ENCODE assay signal across 32 cellular contexts in the genomic region with DNA sequence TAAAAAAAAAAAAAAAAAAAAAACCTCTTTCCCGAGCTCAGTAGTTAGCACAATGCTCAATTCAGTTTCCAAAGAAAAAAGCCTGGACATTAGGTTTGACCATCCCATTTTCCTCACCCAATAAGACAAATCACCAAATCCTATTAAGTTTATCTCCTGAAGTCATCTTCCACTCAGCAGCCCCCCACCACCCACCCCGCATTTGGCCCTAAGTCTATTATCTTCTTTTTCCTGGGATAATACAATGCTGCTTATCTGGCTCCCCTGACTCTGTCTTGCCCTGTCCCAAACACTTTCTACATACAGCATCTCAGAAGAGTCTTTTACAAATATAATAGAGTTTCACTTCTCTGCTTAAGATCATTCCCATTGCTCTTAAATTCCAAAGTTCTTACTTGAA. TPM values are rescaled to one million over a fixed set of nuclear protein-coding genes. Genes with fewer than 3 reads are reported as not detected.
"Had no signal": no experiment of that assay in that cellular context is flagged by ENCODE, and none has a peak within 500 bp of the region (broad histone marks: within the 10 kb centered on the region; RNA-seq: fewer than 3 reads in every experiment).

No MANE protein-coding gene starts in this region.

- H3K4me1 ChIP-seq: left lung, tibial nerve, upper lobe of left lung, vagina had no signal

- H3K36me3 ChIP-seq: left lung, ovary, tibial nerve, upper lobe of left lung, vagina had no signal

- H3K27ac Mint-ChIP-seq: naive thymus-derived CD4-positive, alpha-beta T cell; natural killer cell treated with Interleukin-12 subunit alpha and Interleukin-12 subunit beta and Interleukin-15 and Interleukin-18, amount 100 ng/mL, for 72 hours; stimulated activated naive CD8-positive, alpha-beta T cell treated with anti-CD3 and anti-CD28 coated beads, Interleukin-15, Interleukin-2, amounts not matched to agents 100 ng/mL and 50 ng/mL, for 24 hours had no signal

- H3K4me1 Mint-ChIP-seq: naive thymus-derived CD4-positive, alpha-beta T cell had no signal

- H3K9me3 ChIP-seq: left lung, mucosa of descending colon, ovary, tibial nerve, upper lobe of left lung, vagina had no signal

- H3K4me3 Mint-ChIP-seq: naive thymus-derived CD4-positive, alpha-beta T cell; natural killer cell treated with Interleukin-12 subunit alpha and Interleukin-12 subunit beta and Interleukin-15 and Interleukin-18, amount 100 ng/mL, for 72 hours; stimulated activated naive CD8-positive, alpha-beta T cell treated with anti-CD3 and anti-CD28 coated beads, Interleukin-15, Interleukin-2, amounts not matched to agents 100 ng/mL and 50 ng/mL, for 24 hours had no signal

- H3K9me3 Mint-ChIP-seq: naive thymus-derived CD4-positive, alpha-beta T cell; natural killer cell treated with Interleukin-12 subunit alpha and Interleukin-12 subunit beta and Interleukin-15 and Interleukin-18, amount 100 ng/mL, for 72 hours; stimulated activated naive CD8-positive, alpha-beta T cell treated with anti-CD3 and anti-CD28 coated beads, Interleukin-15, Interleukin-2, amounts not matched to agents 100 ng/mL and 50 ng/mL, for 24 hours had no signal

- H3K27ac ChIP-seq: left lung, ovary, skin epidermis, tibial nerve, upper lobe of left lung, vagina had no signal

- H3K36me3 Mint-ChIP-seq: naive thymus-derived CD4-positive, alpha-beta T cell; natural killer cell treated with Interleukin-12 subunit alpha and Interleukin-12 subunit beta and Interleukin-15 and Interleukin-18, amount 100 ng/mL, for 72 hours had no signal

- DNase-seq: hippocampal formation; kidney glomerular epithelial cell; left colon; left lung; midbrain; mucosa of descending colon; naive thymus-derived CD4-positive, alpha-beta T cell; ovary; retina; right cardiac atrium; stimulated activated CD4-positive, alpha-beta T cell treated with anti-CD3 and anti-CD28 coated beads, Interleukin-12 subunit alpha, Interleukin-12 subunit beta, amount 100 ng/mL, for 4 hours; stimulated activated CD4-positive, alpha-beta T cell treated with anti-CD3 and anti-CD28 coated beads, Interleukin-15, amount 100 ng/mL, for 24 hours; stimulated activated CD4-positive, alpha-beta T cell treated with anti-CD3 and anti-CD28 coated beads, Interleukin-2, amount 100 ng/mL, for 24 hours; stimulated activated CD4-positive, alpha-beta T cell treated with anti-CD3 and anti-CD28 coated beads, Interleukin-4, amount 100 ng/mL, for 1 hour; stimulated activated naive CD4-positive, alpha-beta T cell; upper lobe of left lung had no signal

- H3K27me3 ChIP-seq: left lung, ovary, tibial nerve, upper lobe of left lung, vagina had no signal

- H3K4me3 ChIP-seq: left lung, lung, mucosa of descending colon, ovary, skin epidermis, tibial nerve, upper lobe of left lung, vagina had no signal

- H3K27me3 Mint-ChIP-seq: progenitor cell of endocrine pancreas had no signal

- ATAC-seq: left colon; left lung; mucosa of descending colon; naive thymus-derived CD4-positive, alpha-beta T cell; natural killer cell treated with Interleukin-12 subunit alpha and Interleukin-12 subunit beta and Interleukin-15 and Interleukin-18, amount 100 ng/mL, for 72 hours; right cardiac atrium; sciatic nerve had no signal

RNA-seq across cellular contexts. Expression of gene LMOD2, which starts 17.8 kb away (rescaled TPM):
- total RNA-seq: left colon; left lung; lower leg skin; mesenteric fat pad; naive thymus-derived CD4-positive, alpha-beta T cell; natural killer cell treated with Interleukin-12 subunit alpha and Interleukin-12 subunit beta and Interleukin-15 and Interleukin-18, amount 100 ng/mL, for 72 hours; omental fat pad; progenitor cell of endocrine pancreas; sciatic nerve; subcutaneous adipose tissue; temporal lobe; tibial nerve; upper lobe of left lung; vagina had no signal
- polyA plus RNA-seq: keratinocyte, lung, neural cell, urinary bladder had no signal

RNA-seq across cellular contexts. Expression of gene ASB15, which starts 36.3 kb away (rescaled TPM):
- total RNA-seq: left colon; left lung; lower leg skin; lung; mesenteric fat pad; mucosa of descending colon; naive thymus-derived CD4-positive, alpha-beta T cell; natural killer cell treated with Interleukin-12 subunit alpha and Interleukin-12 subunit beta and Interleukin-15 and Interleukin-18, amount 100 ng/mL, for 72 hours; omental fat pad; ovary; progenitor cell of endocrine pancreas; sciatic nerve; subcutaneous adipose tissue; temporal lobe; tibial nerve; upper lobe of left lung; vagina had no signal
- polyA plus RNA-seq: keratinocyte, lung, neural cell, ovary, urinary bladder had no signal
